In genomic region chr11:78869293-78869692, GRCh38 we compare ENCODE assay signal across 27 cellular contexts.
"Had no signal": no experiment of that assay in that cellular context is flagged by ENCODE, and none has a peak within 500 bp of the region (broad histone marks: within the 10 kb centered on the region; RNA-seq: fewer than 3 reads in every experiment).

No MANE protein-coding gene starts in this region.

- H3K9me3 ChIP-seq: pancreas, prostate gland, sigmoid colon, upper lobe of right lung had no signal

- H3K4me3 ChIP-seq: pancreas, prostate gland, sigmoid colon, upper lobe of right lung had no signal

- H3K27me3 ChIP-seq: pancreas, sigmoid colon, upper lobe of right lung had no signal

- H3K36me3 Mint-ChIP-seq: activated naive CD8-positive, alpha-beta T cell; stimulated activated memory B cell treated with anti-CD40 and anti-IgM and Interleukin-4, amounts not matched to agents 10 μg/mL and 1 μg/mL and 100 μg/mL, for 72 hours had no signal

- ATAC-seq: activated T-cell treated with anti-CD3 and anti-CD28 coated beads, Interleukin-2, amount 50 U/mL, for 72 hours; left ventricle myocardium superior; pancreas; stimulated activated memory B cell treated with anti-CD40 and anti-IgM and Interleukin-4, amounts not matched to agents 10 μg/mL and 1 μg/mL and 100 μg/mL, for 72 hours; stimulated activated naive CD8-positive, alpha-beta T cell treated with anti-CD3 and anti-CD28 coated beads, Interleukin-15, amount 100 ng/mL, for 72 hours; upper lobe of right lung had no signal

- H3K27ac ChIP-seq: pancreas, prostate gland, sigmoid colon, upper lobe of right lung had no signal

- H3K9me3 Mint-ChIP-seq: activated T-cell treated with anti-CD3 and anti-CD28 coated beads, Interleukin-2, amount 50 U/mL, for 72 hours; central memory CD8-positive, alpha-beta T cell; dendritic cell treated with granulocyte-macrophage colony-stimulating factor and Interleukin-4, amounts not matched to agents 40 ng/mL and 50 ng/mL, for 4 days; endodermal cell; neural crest cell; stimulated activated memory B cell treated with anti-CD40 and anti-IgM and Interleukin-4, amounts not matched to agents 10 μg/mL and 1 μg/mL and 100 μg/mL, for 72 hours; stimulated activated naive CD8-positive, alpha-beta T cell treated with anti-CD3 and anti-CD28 coated beads, Interleukin-15, amount 100 ng/mL, for 72 hours; T-helper 2 cell treated with Interferon-gamma antibody and Interleukin-4, amounts not matched to agents 5 μg/mL and 100 μg/mL, for 36 hours had no signal

- H3K4me1 Mint-ChIP-seq: central memory CD8-positive, alpha-beta T cell; stimulated activated memory B cell treated with anti-CD40 and anti-IgM and Interleukin-4, amounts not matched to agents 10 μg/mL and 1 μg/mL and 100 μg/mL, for 72 hours; stimulated activated naive CD8-positive, alpha-beta T cell treated with anti-CD3 and anti-CD28 coated beads, Interleukin-15, amount 100 ng/mL, for 72 hours had no signal

- H3K27ac Mint-ChIP-seq: activated naive CD8-positive, alpha-beta T cell; activated T-cell treated with anti-CD3 and anti-CD28 coated beads, Interleukin-2, amount 50 U/mL, for 72 hours; dendritic cell treated with granulocyte-macrophage colony-stimulating factor and Interleukin-4, amounts not matched to agents 40 ng/mL and 50 ng/mL, for 4 days; endodermal cell; stimulated activated memory B cell treated with anti-CD40 and anti-IgM and Interleukin-4, amounts not matched to agents 10 μg/mL and 1 μg/mL and 100 μg/mL, for 72 hours; stimulated activated naive CD8-positive, alpha-beta T cell treated with anti-CD3 and anti-CD28 coated beads, Interleukin-15, amount 100 ng/mL, for 72 hours; T-helper 2 cell treated with Interferon-gamma antibody and Interleukin-4, amounts not matched to agents 5 μg/mL and 100 μg/mL, for 36 hours had no signal

- H3K36me3 ChIP-seq: pancreas, prostate gland, sigmoid colon, upper lobe of right lung had no signal

- H3K4me1 ChIP-seq: pancreas, prostate gland, upper lobe of right lung had no signal

- H3K4me3 Mint-ChIP-seq: activated naive CD8-positive, alpha-beta T cell; activated T-cell treated with anti-CD3 and anti-CD28 coated beads, Interleukin-2, amount 50 U/mL, for 72 hours; central memory CD8-positive, alpha-beta T cell; dendritic cell treated with granulocyte-macrophage colony-stimulating factor and Interleukin-4, amounts not matched to agents 40 ng/mL and 50 ng/mL, for 4 days; endodermal cell; neural crest cell; stimulated activated memory B cell treated with anti-CD40 and anti-IgM and Interleukin-4, amounts not matched to agents 10 μg/mL and 1 μg/mL and 100 μg/mL, for 72 hours; stimulated activated naive CD8-positive, alpha-beta T cell treated with anti-CD3 and anti-CD28 coated beads, Interleukin-15, amount 100 ng/mL, for 72 hours; T-helper 2 cell treated with Interferon-gamma antibody and Interleukin-4, amounts not matched to agents 5 μg/mL and 100 μg/mL, for 36 hours had no signal

- DNase-seq: activated CD4-positive, alpha-beta T cell treated with anti-CD3 and anti-CD28 coated beads for 4 hours; activated CD4-positive, alpha-beta T cell treated with anti-CD3 and anti-CD28 coated beads, Interleukin-2, amount 50 U/mL, for 4 hours; activated naive CD4-positive, alpha-beta T cell treated with Interleukin-2 at 50 U/mL for 16 hours; activated T-cell treated with anti-CD3 and anti-CD28 coated beads for 4 hours; activated T-cell treated with anti-CD3 and anti-CD28 coated beads, Interleukin-2, amount 50 U/mL, for 72 hours; anterior cingulate cortex; endodermal cell; islet precursor cell; left ventricle myocardium superior; nucleus accumbens; pancreas; sigmoid colon; small intestine; stimulated activated CD4-positive, alpha-beta T cell treated with anti-CD3 and anti-CD28 coated beads, Interleukin-1b, Interleukin-23, amount 100 ng/mL, for 48 hours; stimulated activated CD4-positive, alpha-beta T cell treated with anti-CD3 and anti-CD28 coated beads, Interleukin-4, amount 100 ng/mL, for 4 hours; stimulated activated CD8-positive, alpha-beta memory T cell treated with anti-CD3 and anti-CD28 coated beads, Interleukin-4, amount 100 ng/mL, for 48 hours; stimulated activated naive CD8-positive, alpha-beta T cell treated with anti-CD3 and anti-CD28 coated beads, Interleukin-15, amount 100 ng/mL, for 72 hours; substantia nigra; T-helper 1 cell; upper lobe of right lung had no signal
